1 cellular context compared by ENCODE assay signal in the genomic region with DNA sequence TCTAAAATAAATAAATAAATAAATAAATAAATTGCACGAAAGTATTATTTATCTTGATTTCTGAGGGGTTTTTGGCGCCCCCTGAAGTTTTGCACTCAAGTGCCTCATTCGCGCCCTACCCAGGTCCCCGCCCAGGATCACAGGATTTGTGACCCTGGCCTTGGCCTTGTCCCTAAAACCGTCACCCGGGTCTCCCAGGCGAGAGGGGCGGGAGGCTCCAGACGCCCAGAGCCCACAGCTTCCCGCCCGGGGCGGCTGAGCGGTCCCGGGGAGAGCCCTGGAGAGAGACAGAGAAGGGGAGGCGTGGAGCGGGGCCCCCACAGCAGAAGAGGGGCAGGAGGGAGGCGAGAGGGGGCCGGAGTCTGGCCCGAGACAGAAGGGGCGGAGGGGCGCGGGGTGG.
TF ChIP-seq lines count a peak whose summit lies in the region.

No MANE protein-coding gene starts in this region.

TF ChIP-seq in H1, 55 proteins besides CTCF, POLR2A, EP300 and RAD21:
- TF ChIP-seq CBX5 (IDR thresholded peaks at IDR 0.05; ENCODE audit: low read depth, low read length) (no peak), EZH2 (IDR thresholded peaks at IDR 0.05; ENCODE audit: low read depth, low read length, severe bottlenecking) (no peak), TAF7 (optimal IDR thresholded peaks at IDR 0.05; ENCODE audit: borderline replicate concordance, low read depth, low read length) (no peak), SP1 (IDR thresholded peaks at IDR 0.05; ENCODE audit: low read depth, low read length) (no peak), GTF2F1 (IDR thresholded peaks at IDR 0.05; ENCODE audit: borderline replicate concordance, low read depth, low read length) (no peak), RNF2 (IDR thresholded peaks at IDR 0.05; ENCODE audit: borderline replicate concordance, low read depth, low read length, missing control alignments, poor library complexity, severe bottlenecking) (no peak)
